16 cellular contexts compared by ENCODE assay signal in genomic region chr10:121580276-121581116, GRCh38. TPM values are rescaled to one million over a fixed set of nuclear protein-coding genes. Genes with fewer than 3 reads are reported as not detected.
DNase-seq lines count a peak whose midpoint lies in the region; ATAC-seq, FAIRE-seq and TF ChIP-seq lines count a peak whose summit lies in the region.
"Had no signal": no experiment of that assay in that cellular context is flagged by ENCODE, and none has a peak within 500 bp of the region (broad histone marks: within the 10 kb centered on the region; RNA-seq: fewer than 3 reads in every experiment).

No MANE protein-coding gene starts in this region.

- TF ChIP-seq POLR2A in HepG2 (IDR thresholded peaks at IDR 0.05; ENCODE audit: insufficient read depth in 1 of 2, low read depth in 2 of 2, low read length in 2 of 2) (no peak), right lobe of liver (IDR thresholded peaks at IDR 0.05) (no peak)

- no peaks in the 10 kb centered on the region for H3K79me2 ChIP-seq in HepG2 (ENCODE audit: insufficient read depth, low read length)
- H3K79me2 ChIP-seq in mesendoderm (ENCODE audit: control insufficient read depth, insufficient read depth, low read length): peaks cover 14% of the 10 kb centered on the region

- no peak overlapping the region for H2BK15ac ChIP-seq in mesendoderm (replicated peaks; ENCODE audit: low read depth)

- 17% methylated on average over 15 of the region's 22 CpGs for WGBS in HepG2 (ENCODE audit: low lambda C conversion rate)
- 23% methylated on average over 4 of the region's 22 CpGs for WGBS in right lobe of liver (ENCODE audit: insufficient coverage, low coverage, low lambda C conversion rate, missing lambda C conversion rate)
- WGBS in mesendoderm (ENCODE audit: extremely low coverage, insufficient coverage, low lambda C conversion rate): no CpG with 5 or more reads among the region's 22 CpGs

- peaks cover 34% of the 10 kb centered on the region for H3K4me1 ChIP-seq in HepG2 (ENCODE audit: insufficient read depth, low read length)
- no peaks in the 10 kb centered on the region for H3K4me1 ChIP-seq in right lobe of liver
- H3K4me1 ChIP-seq in mesendoderm (ENCODE audit: control insufficient read depth, low read depth, low read length): peaks cover 9% of the 10 kb centered on the region

- peaks cover 2% of the 10 kb centered on the region for H3K79me1 ChIP-seq in mesendoderm (ENCODE audit: low read length)

- TF ChIP-seq EP300 in HepG2 (IDR thresholded peaks at IDR 0.05; ENCODE audit: low read depth in 2 of 2, low read length in 2 of 2) (no peak), HepG2 (CRISPR knock-in tag; IDR thresholded peaks at IDR 0.05; ENCODE audit: borderline replicate concordance) (no peak)

- TF ChIP-seq RAD21 in HepG2 (CRISPR knock-in tag; IDR thresholded peaks at IDR 0.05): no peak

- TF ChIP-seq CTCF in HepG2 (CRISPR knock-in tag; IDR thresholded peaks at IDR 0.05): no peak
- TF ChIP-seq CTCF in right lobe of liver (IDR thresholded peaks at IDR 0.05): no peak
- TF ChIP-seq CTCF in epithelial cell of proximal tubule (conservative IDR thresholded peaks at IDR 0.05; ENCODE audit: low read depth, low read length): no peak
- no peak for TF ChIP-seq CTCF in RWPE1 (conservative IDR thresholded peaks at IDR 0.05; ENCODE audit: low read depth)

- H3K56ac ChIP-seq in mesendoderm (ENCODE audit: low read length): peak overlapping the region; percentile 83

- POLR2A ChIA-PET in HepG2 (lab: Yijun Ruan, JAX) (no interaction called here), RWPE1 (lab: Yijun Ruan, JAX; ENCODE audit: low non-redundant PET) (no interaction called here)

- FAIRE-seq in HepG2 (lab: Jason Lieb, UNC): no peak

- DNase-seq in HepG2 (ENCODE audit: low spot score) (no peak), right lobe of liver (no peak), epithelial cell of proximal tubule (ENCODE audit: low read depth) (peak; percentile 16), mesendoderm (peak; percentile 89), RWPE1 (ENCODE audit: low spot score) (no peak), NCI-H748 treated with DMSO at 0.1 percent for 48 hours (lab: John Stamatoyannopoulos, UW) (no peak), COLO829 (ENCODE audit: low spot score) (no peak)
- DNase-seq in activated CD4-positive, alpha-beta T cell treated with anti-CD3 and anti-CD28 coated beads for 4 hours: no peak
- DNase-seq: activated CD4-positive, alpha-beta T cell treated with anti-CD3 and anti-CD28 coated beads, Interleukin-2, amount 10 ng/mL, durations not matched to agents 7 days and 5 days; aorta; foreskin melanocyte; IMR-90; NCI-H187; T-helper 1 cell had no signal

- no peak overlapping the region for H3K18ac ChIP-seq in mesendoderm (ENCODE audit: low read length)

- H3K9ac ChIP-seq in HepG2 (ENCODE audit: insufficient read depth, low read depth, low read length) (no peak overlapping the region), mesendoderm (ENCODE audit: low read length) (peak overlapping the region; percentile 33)

- H3K4me3 ChIP-seq in HepG2 (replicated peaks in 1 of 3; ENCODE audit: insufficient read depth in 1 of 3, low read depth in 2 of 3, low read length in 3 of 3): peak overlapping the region in 2 of 3 experiments; percentile 16 to 34; a peak in 3 of 6 replicates
- no peak overlapping the region for H3K4me3 ChIP-seq in right lobe of liver
- no peak overlapping the region for H3K4me3 ChIP-seq in epithelial cell of proximal tubule (ENCODE audit: low read depth, low read length)
- H3K4me3 ChIP-seq in mesendoderm (ENCODE audit: low read length): no peak overlapping the region
- H3K4me3 ChIP-seq: PC-9 had no signal

- peak overlapping the region; percentile 64 for H3K4me2 ChIP-seq in HepG2 (ENCODE audit: low read depth, low read length)
- H3K4me2 ChIP-seq in mesendoderm (ENCODE audit: low read length): no peak overlapping the region
- H3K4me2 ChIP-seq: PC-9 had no signal

- no peaks in the 10 kb centered on the region; a peak in 1 of 5 replicates for H3K27me3 ChIP-seq in HepG2 (ENCODE audit: control insufficient read depth in 1 of 2, insufficient read depth in 2 of 2, low read length in 2 of 2)
- H3K27me3 ChIP-seq in right lobe of liver: no peaks in the 10 kb centered on the region
- H3K27me3 ChIP-seq in mesendoderm (ENCODE audit: insufficient read depth, low read length, poor library complexity): no peaks in the 10 kb centered on the region

- no peaks in the 10 kb centered on the region for H4K20me1 ChIP-seq in HepG2 (ENCODE audit: insufficient read depth, low read length)

- no peak overlapping the region for H2AFZ ChIP-seq in HepG2 (ENCODE audit: low read length)
- H2AFZ ChIP-seq: PC-9 had no signal

- H2AK5ac ChIP-seq in mesendoderm (ENCODE audit: low read length): no peak overlapping the region

- H3K36me3 ChIP-seq in HepG2 (replicated peaks in 1 of 2; ENCODE audit: control insufficient read depth in 1 of 2, insufficient read depth in 2 of 2, low read length in 2 of 2) (no peaks in the 10 kb centered on the region), right lobe of liver (no peaks in the 10 kb centered on the region), mesendoderm (ENCODE audit: control insufficient read depth, insufficient read depth, low read length) (no peaks in the 10 kb centered on the region)

- H3K27ac ChIP-seq in HepG2 (ENCODE audit: extremely low read length, insufficient read depth, low read length) (no peak overlapping the region), right lobe of liver (no peak overlapping the region), mesendoderm (ENCODE audit: low read depth, low read length) (peak overlapping the region; percentile 86), RWPE1 (no peak overlapping the region)
- H3K27ac ChIP-seq: PC-9 had no signal

- CTCF ChIA-PET in HepG2 (lab: Yijun Ruan, JAX; ENCODE audit: low intra/inter-chr PET ratio, low total read pairs): no interaction called here
- CTCF ChIA-PET in RWPE1 (lab: Yijun Ruan, JAX): interaction anchor here (0.6 to 0.7 kb wide), 3 partner anchors 67 to 1650 kb away, joined by 3 to 4 read pairs (median 3); no protein-coding TSS in a partner anchor

- H3K9me3 ChIP-seq in HepG2 (ENCODE audit: low read length) (no peaks in the 10 kb centered on the region), right lobe of liver (no peaks in the 10 kb centered on the region)

- H4K5ac ChIP-seq in mesendoderm (ENCODE audit: low read length): no peak overlapping the region

- H2BK120ac ChIP-seq in mesendoderm (ENCODE audit: low read depth, low read length): no peak overlapping the region

- H4K8ac ChIP-seq in mesendoderm (ENCODE audit: low read depth, low read length): no peak overlapping the region

- peak; percentile 56 for ATAC-seq in HepG2
- ATAC-seq in right lobe of liver: no peak

- in situ Hi-C loops in HepG2 (cut with HindIII; ENCODE audit: extremely low pct_ligation_motif_present, low pct_unique_long_range_greater_than_20kb): no loop called here

- no peak overlapping the region for H3K23ac ChIP-seq in mesendoderm (ENCODE audit: low read length)

- no peak overlapping the region for H2BK5ac ChIP-seq in mesendoderm (ENCODE audit: low read length)

- intact Hi-C loops in HepG2 (cut with micrococcal nuclease; ENCODE audit: unreplicated experiment) (no loop called here), right lobe of liver (cut with DNase I) (no loop called here)

- no TSS peak for BruUV-seq in HepG2 (replicated peaks; lab: Mats Ljungman, UMichigan)

- H3K4ac ChIP-seq in mesendoderm (ENCODE audit: low read depth, low read length): no peak overlapping the region

TF ChIP-seq in HepG2, 621 proteins besides CTCF, POLR2A, EP300 and RAD21 (continues in another document):
- no peak for TF ChIP-seq NCOR1 (IDR thresholded peaks at IDR 0.05; ENCODE audit: borderline replicate concordance, low read length)
- no peak for TF ChIP-seq ZNF75D (CRISPR knock-in tag; IDR thresholded peaks at IDR 0.05; ENCODE audit: borderline replicate concordance)
- no peak for TF ChIP-seq TP53 (CRISPR knock-in tag; conservative IDR thresholded peaks at IDR 0.05)

RNA-seq across cellular contexts. Expression of gene FGFR2, which starts 17.7 kb away (rescaled TPM):
- total RNA-seq in HepG2 (2016; rRNA removed; fragmentation: Illumina TruSeq; extraction: Trizol) (1.4 and 2.6 TPM in 2 replicates), right lobe of liver (10 to 100 TPM; 14.4 to 33.7 (median 23.0) TPM), epithelial cell of proximal tubule (1.6 and 3.1 TPM in 2 replicates)
- total RNA-seq in HepG2 (2016; cell fraction: cytosol; rRNA removed; fragmentation: Illumina TruSeq; extraction: Trizol; ENCODE audit: low read depth): 1.8 and 2.8 TPM in 2 replicates
- 1.8 and 2.2 TPM in 2 replicates for total RNA-seq in HepG2 (2016; cell fraction: insoluble cytoplasmic fraction; rRNA removed; fragmentation: Illumina TruSeq; extraction: Trizol)
- 1.2 and 1.7 TPM in 2 replicates for total RNA-seq in HepG2 (2016; cell fraction: membrane; rRNA removed; fragmentation: Illumina TruSeq; extraction: Trizol)
- 3.3 and 4.2 TPM in 2 replicates for total RNA-seq in HepG2 (2016; cell fraction: nucleus; rRNA removed; fragmentation: Illumina TruSeq; extraction: Trizol)
- 1.2 and 1.6 TPM in 2 replicates for polyA plus RNA-seq in HepG2 (2011; rRNA removed)
- 0.82 and 1.0 TPM in 2 replicates for polyA plus RNA-seq in HepG2 (2011; cell fraction: cytosol; rRNA removed)
- polyA plus RNA-seq in HepG2 (2011; cell fraction: nucleus; rRNA removed): 2.9 and 4.4 TPM in 2 replicates
- polyA plus RNA-seq in HepG2 (2012): 0.41 and 1.3 TPM in 2 replicates
- polyA plus RNA-seq in HepG2 (2016; cell fraction: cytosol; fragmentation: Illumina TruSeq; extraction: Trizol; ENCODE audit: low read depth): 0.15 and 0.22 TPM in 2 replicates
- polyA plus RNA-seq in HepG2 (2016; cell fraction: insoluble cytoplasmic fraction; fragmentation: Illumina TruSeq; extraction: Trizol; ENCODE audit: low read depth): 1.6 and 1.9 TPM in 2 replicates
- 0.44 and 0.58 TPM in 2 replicates for polyA plus RNA-seq in HepG2 (2016; cell fraction: membrane; fragmentation: Illumina TruSeq; extraction: Trizol; ENCODE audit: low read depth)
- 9.1 and 11.3 TPM in 2 replicates for polyA plus RNA-seq in HepG2 (2016; cell fraction: nucleus; fragmentation: Illumina TruSeq; extraction: Trizol; ENCODE audit: insufficient read depth, low read depth)
- polyA minus RNA-seq in HepG2 (2011; rRNA and poly(A)+ RNA removed; ENCODE audit: low replicate concordance): 0.12 and 1.0 TPM in 2 replicates
- polyA minus RNA-seq in HepG2 (2011; cell fraction: cytosol; rRNA and poly(A)+ RNA removed): 0.70 and 0.89 TPM in 2 replicates
- 1.7 and 2.3 TPM in 2 replicates for polyA minus RNA-seq in HepG2 (2011; cell fraction: nucleus; rRNA and poly(A)+ RNA removed)
- polyA plus RNA-seq in mesendoderm (2013, experiment 1 of 2): 14.4 TPM
- 14.3 TPM for polyA plus RNA-seq in mesendoderm (2013, experiment 2 of 2)
- total RNA-seq: activated CD4-positive, alpha-beta T cell treated with anti-CD3 and anti-CD28 coated beads, Interleukin-2, amount 10 ng/mL, durations not matched to agents 7 days and 5 days; activated T-helper 1 cell treated with anti-CD3 and anti-CD28 coated beads, Interleukin-12 subunit alpha, Interleukin-12 subunit beta, Interleukin-2, Interleukin-4 antibody, amounts not matched to agents 30 ng/mL and 10 ng/mL and 1 ng/mL, durations not matched to agents 14 hours and 24 hours and 36 hours; IMR-90; PC-9 had no signal
- polyA plus RNA-seq: IMR-90 had no signal

Comparison
In these comparisons a context has a peak if more than half of its experiments do, and no peak if none do; other contexts are left out.
1. H3K4me3 ChIP-seq: peak in HepG2 (2 of 3); none in right lobe of liver (0 of 3), epithelial cell of proximal tubule (single experiment) and mesendoderm (single experiment).
2. DNase-seq: peak in epithelial cell of proximal tubule (single experiment) and mesendoderm (single experiment); none in HepG2 (single experiment), right lobe of liver (0 of 3), RWPE1 (single experiment), activated CD4-positive, alpha-beta T cell treated with anti-CD3 and anti-CD28 coated beads for 4 hours (0 of 2), NCI-H748 treated with DMSO at 0.1 percent for 48 hours (single experiment) and COLO829 (single experiment).